ENCODE assay signal across 8 cellular contexts in genomic region chr7:105269397-105269796, GRCh38.
DNase-seq lines count a peak whose midpoint lies in the region; ATAC-seq, FAIRE-seq and TF ChIP-seq lines count a peak whose summit lies in the region.

No MANE protein-coding gene starts in this region.

- peak overlapping the region; percentile 54 for H3K9ac ChIP-seq in iPS-20b (ENCODE audit: low read depth, low read length)

- H3K4me3 ChIP-seq in iPS-20b (ENCODE audit: low read length) (no peak overlapping the region), stomach (peak overlapping the region; percentile 40 to 46 (median 42))

- H3K27me3 ChIP-seq in iPS-20b (ENCODE audit: insufficient read depth, low read length) = no peaks in the 10 kb centered on the region
- no peaks in the 10 kb centered on the region for H3K27me3 ChIP-seq in stomach

- peak overlapping the region; percentile 84 for H3K4me3 Mint-ChIP-seq in activated T-helper 17 cell treated with anti-CD3 and anti-CD28 coated beads, Interleukin-2, amount 50 U/mL, for 72 hours

- no peaks in the 10 kb centered on the region for H3K36me3 Mint-ChIP-seq in activated T-helper 17 cell treated with anti-CD3 and anti-CD28 coated beads, Interleukin-2, amount 50 U/mL, for 72 hours (ENCODE audit: low read depth)

- WGBS in stomach, 5 donors = 0 to 1% (median 0%) methylated on average over 3 of the region's 3 CpGs

- no peak for TF ChIP-seq POLR2A in stomach (IDR thresholded peaks at IDR 0.05)

- H3K27ac ChIP-seq in iPS-20b (ENCODE audit: low read length) (no peak overlapping the region), stomach (peak overlapping the region in 4 of 5 donors; percentile 74 to 85 (median 80))

- H3K4me1 ChIP-seq in iPS-20b (ENCODE audit: insufficient read depth, low read length) (peaks cover 15% of the 10 kb centered on the region; the same call in 1 of the 2 replicates), stomach (peaks cover 7 to 49% (median 28%) of the 10 kb centered on the region in 4 donors)

- H3K36me3 ChIP-seq in iPS-20b (ENCODE audit: insufficient read depth, low read depth, low read length) = no peaks in the 10 kb centered on the region
- H3K36me3 ChIP-seq in stomach = no peaks in the 10 kb centered on the region

- H3K4me1 Mint-ChIP-seq in activated T-helper 17 cell treated with anti-CD3 and anti-CD28 coated beads, Interleukin-2, amount 50 U/mL, for 72 hours = peaks cover 27% of the 10 kb centered on the region

- no peaks in the 10 kb centered on the region for H3K27me3 Mint-ChIP-seq in activated T-helper 17 cell treated with anti-CD3 and anti-CD28 coated beads, Interleukin-2, amount 50 U/mL, for 72 hours

- no peaks in the 10 kb centered on the region for H3K9me3 Mint-ChIP-seq in activated T-helper 17 cell treated with anti-CD3 and anti-CD28 coated beads, Interleukin-2, amount 50 U/mL, for 72 hours

- FAIRE-seq in D721Med (lab: Jason Lieb, UNC) = no peak

- ATAC-seq in GM19351 (IDR thresholded peaks at IDR 0.05; ENCODE audit: unreplicated experiment) (peak; percentile 30), HG03108 (IDR thresholded peaks at IDR 0.05; ENCODE audit: unreplicated experiment) (peak; percentile 27)
- peak; percentile 14 for ATAC-seq in activated T-helper 17 cell treated with anti-CD3 and anti-CD28 coated beads, Interleukin-2, amount 50 U/mL, for 72 hours (replicated peaks)

- DNase-seq in stomach = no peak
- no peak for DNase-seq in D721Med (ENCODE audit: insufficient read length, low spot score)
- no peak for DNase-seq in NCI-H774 (lab: John Stamatoyannopoulos, UW)
- DNase-seq in activated gamma-delta T cell treated with Interleukin-2 at 50 U/mL for 16 hours = no peak

- H3K27ac Mint-ChIP-seq in activated T-helper 17 cell treated with anti-CD3 and anti-CD28 coated beads, Interleukin-2, amount 50 U/mL, for 72 hours = peak overlapping the region; percentile 88

- H3K9me3 ChIP-seq in iPS-20b (ENCODE audit: insufficient read depth, low read depth, low read length) (no peaks in the 10 kb centered on the region), stomach (no peaks in the 10 kb centered on the region)

- no peak for TF ChIP-seq EP300 in stomach (IDR thresholded peaks at IDR 0.05)

- TF ChIP-seq CTCF in stomach (IDR thresholded peaks at IDR 0.05) = no peak
- TF ChIP-seq CTCF in D721Med (IDR thresholded peaks at IDR 0.05; ENCODE audit: insufficient read depth, missing control alignments) = no peak

- intact Hi-C loops in stomach (cut with DNase I; ENCODE audit: low total_unique reads) = no loop called here
